ENCODE assay signal across 8 cellular contexts in the genomic region with DNA sequence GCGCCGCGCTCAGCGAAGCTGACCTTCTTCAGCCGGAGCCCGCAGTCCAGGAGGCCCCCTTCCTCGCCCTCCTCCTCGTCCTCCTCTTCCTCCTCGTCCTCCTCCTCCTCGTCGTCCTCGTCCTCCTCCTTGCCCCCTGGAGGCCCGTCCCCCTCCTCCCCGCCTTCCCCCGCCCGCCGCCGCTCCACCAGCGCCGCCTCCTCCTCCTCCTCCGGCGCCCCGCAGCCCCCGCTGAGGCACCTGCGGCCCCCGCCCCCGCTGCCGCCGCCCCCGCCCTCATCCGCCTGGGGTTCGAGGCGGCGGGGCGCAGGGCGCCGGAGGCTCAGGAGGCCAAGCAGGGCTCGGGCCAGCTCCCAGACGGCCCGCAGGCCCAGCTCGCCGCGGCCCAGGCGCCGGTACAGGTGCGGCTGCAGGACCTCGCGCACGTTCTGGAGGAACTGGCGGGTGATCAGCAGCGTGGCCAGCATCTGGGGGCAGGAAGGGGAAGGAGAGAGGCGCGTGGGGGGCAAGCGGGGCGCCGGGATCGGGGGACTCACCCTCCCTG. TPM values are rescaled to one million over a fixed set of nuclear protein-coding genes. Genes with fewer than 3 reads are reported as not detected.
A peak's percentile ranks its signal among the peaks of the same experiment; 100 is the strongest.
DNase-seq lines count a peak whose midpoint lies in the region; ATAC-seq and TF ChIP-seq lines count a peak whose summit lies in the region.

No MANE protein-coding gene starts in this region.

- H3K9me3 ChIP-seq in heart right ventricle = no peaks in the 10 kb centered on the region
- H3K9me3 ChIP-seq in thyroid gland = no peaks in the 10 kb centered on the region

- 36 to 47% methylated on average over 32 to 57 of the region's 57 CpGs for WGBS in heart right ventricle, 2 donors
- WGBS in thyroid gland, 2 donors = 20 to 22% methylated on average over 20 to 28 of the region's 57 CpGs

- H3K27ac ChIP-seq in heart right ventricle (peak overlapping the region in 1 of 10 donors; percentile 26), thyroid gland (peak overlapping the region; percentile 54 to 72 (median 58))

- H3K36me3 ChIP-seq in heart right ventricle (peaks cover 0 to 26% (median 0%) of the 10 kb centered on the region in 9 donors), thyroid gland (no peaks in the 10 kb centered on the region)

- DNase-seq in heart right ventricle (no peak), left ventricle myocardium superior (no peak), left kidney (ENCODE audit: low read depth, low spot score) (peak; percentile 62), thyroid gland (no peak), HT-29 (ENCODE audit: low spot score) (no peak)
- DNase-seq in activated naive CD4-positive, alpha-beta T cell treated with anti-CD3 and anti-CD28 coated beads, Interleukin-2, amount 50 U/mL, for 16 hours = peak; percentile 51

- no peak for ATAC-seq in heart right ventricle
- no peak for ATAC-seq in left ventricle myocardium superior
- ATAC-seq in esophagus mucosa = no peak
- ATAC-seq in HG02973 (IDR thresholded peaks at IDR 0.05; ENCODE audit: unreplicated experiment) = no peak

- H3K4me1 ChIP-seq in heart right ventricle (peaks cover 0 to 27% (median 1%) of the 10 kb centered on the region in 9 donors), thyroid gland (peaks cover 10 to 23% of the 10 kb centered on the region in 2 donors)

- H3K4me3 ChIP-seq in heart right ventricle (peak overlapping the region in 6 of 10 donors; percentile 11 to 50 (median 30)), thyroid gland (replicated peaks in 1 of 3) (peak overlapping the region in 1 of 3 donors; percentile 32)

- intact Hi-C loops in heart right ventricle (cut with DNase I) = no loop called here
- intact Hi-C loops in left ventricle myocardium superior (cut with micrococcal nuclease) = no loop called here
- intact Hi-C loops in thyroid gland (cut with DNase I) = no loop called here

- no peak for TF ChIP-seq CTCF in heart right ventricle (IDR thresholded peaks at IDR 0.05)
- TF ChIP-seq CTCF in thyroid gland (IDR thresholded peaks at IDR 0.05) = no peak

- TF ChIP-seq POLR2A in thyroid gland (IDR thresholded peaks at IDR 0.05) = no peak

- H3K27me3 ChIP-seq in heart right ventricle (peaks cover 0 to 28% (median 0%) of the 10 kb centered on the region in 7 donors), thyroid gland (no peaks in the 10 kb centered on the region)

RNA-seq across cellular contexts. Expression of a gene that starts 6.1 kb away (rescaled TPM):
- total RNA-seq in heart right ventricle (10 to 100 TPM in 3 of 10 donors, 1 to 10 TPM in 7; 6.2 to 11.7 (median 8.0) TPM), left ventricle myocardium superior (11.7 TPM), thyroid gland (10 to 100 TPM in 1 of 4 donors, 1 to 10 TPM in 3; 5.0 to 10.9 (median 5.9) TPM), esophagus mucosa (9.9 TPM)
- polyA plus RNA-seq in heart right ventricle = 10 to 100 TPM in 1 of 2 donors, 1 to 10 TPM in 1; 3.3 to 14.6 TPM
- total RNA-seq in HT-29 (2014; rRNA removed; shearing (Covaris generic)) = 2.2 and 2.4 TPM in 2 replicates

RNA-seq across cellular contexts. Expression of a gene that starts 8.8 kb away (rescaled TPM):
- total RNA-seq in heart right ventricle (10 to 100 TPM in 4 of 10 donors, 1 to 10 TPM in 6; 8.0 to 12.4 (median 9.8) TPM), left ventricle myocardium superior (11.5 TPM), thyroid gland (10 to 100 TPM; 17.7 to 21.8 (median 19.6) TPM), esophagus mucosa (11.7 TPM)
- 10 to 100 TPM in 1 of 2 donors, 1 to 10 TPM in 1; 8.9 to 12.8 TPM for polyA plus RNA-seq in heart right ventricle
- 40.0 and 64.4 TPM in 2 replicates for total RNA-seq in HT-29 (2014; rRNA removed; shearing (Covaris generic))

RNA-seq across cellular contexts. Expression of a gene that starts 19.2 kb away (rescaled TPM):
- total RNA-seq in heart right ventricle (10 to 100 TPM; 24.0 to 39.7 (median 34.7) TPM), left ventricle myocardium superior (31.9 TPM), thyroid gland (10 to 100 TPM; 14.5 to 40.4 (median 20.1) TPM), esophagus mucosa (21.5 TPM)
- polyA plus RNA-seq in heart right ventricle = 10 to 100 TPM; 20.4 to 85.7 TPM
- 24.6 and 32.4 TPM in 2 replicates for total RNA-seq in HT-29 (2014; rRNA removed; shearing (Covaris generic))

RNA-seq across cellular contexts. Expression of a gene that starts 22.9 kb away (rescaled TPM):
- total RNA-seq in heart right ventricle = 100 to 1,000 TPM; 122 to 259 (median 151) TPM
- 100 to 1,000 TPM; 157 to 301 TPM for polyA plus RNA-seq in heart right ventricle
- 242 TPM for total RNA-seq in left ventricle myocardium superior
- total RNA-seq in thyroid gland = 100 to 1,000 TPM in 3 of 4 donors, 10 to 100 TPM in 1; 95.8 to 311 (median 149) TPM
- 42.6 TPM for total RNA-seq in esophagus mucosa
- 94.6 and 106 TPM in 2 replicates for total RNA-seq in HT-29 (2014; rRNA removed; shearing (Covaris generic))

RNA-seq across cellular contexts. Expression of a gene that starts 25.4 kb away (rescaled TPM):
- total RNA-seq in heart right ventricle (10 to 100 TPM in 2 of 10 donors, 1 to 10 TPM in 8; 6.0 to 16.9 (median 7.9) TPM), left ventricle myocardium superior (14.8 TPM), thyroid gland (10 to 100 TPM; 14.4 to 31.2 (median 23.3) TPM), esophagus mucosa (2.2 TPM)
- polyA plus RNA-seq in heart right ventricle = 10 to 100 TPM in 1 of 2 donors, 1 to 10 TPM in 1; 8.7 to 16.6 TPM
- total RNA-seq in HT-29 (2014; rRNA removed; shearing (Covaris generic)) = 3.4 and 5.3 TPM in 2 replicates

Comparison
In these comparisons a context has a peak if more than half of its experiments do, and no peak if none do; other contexts are left out.
1. DNase-seq: peak in activated naive CD4-positive, alpha-beta T cell treated with anti-CD3 and anti-CD28 coated beads, Interleukin-2, amount 50 U/mL, for 16 hours (single experiment) and left kidney (single experiment); none in heart right ventricle (0 of 2), left ventricle myocardium superior (single experiment), thyroid gland (0 of 2) and HT-29 (single experiment).